In the genomic region with DNA sequence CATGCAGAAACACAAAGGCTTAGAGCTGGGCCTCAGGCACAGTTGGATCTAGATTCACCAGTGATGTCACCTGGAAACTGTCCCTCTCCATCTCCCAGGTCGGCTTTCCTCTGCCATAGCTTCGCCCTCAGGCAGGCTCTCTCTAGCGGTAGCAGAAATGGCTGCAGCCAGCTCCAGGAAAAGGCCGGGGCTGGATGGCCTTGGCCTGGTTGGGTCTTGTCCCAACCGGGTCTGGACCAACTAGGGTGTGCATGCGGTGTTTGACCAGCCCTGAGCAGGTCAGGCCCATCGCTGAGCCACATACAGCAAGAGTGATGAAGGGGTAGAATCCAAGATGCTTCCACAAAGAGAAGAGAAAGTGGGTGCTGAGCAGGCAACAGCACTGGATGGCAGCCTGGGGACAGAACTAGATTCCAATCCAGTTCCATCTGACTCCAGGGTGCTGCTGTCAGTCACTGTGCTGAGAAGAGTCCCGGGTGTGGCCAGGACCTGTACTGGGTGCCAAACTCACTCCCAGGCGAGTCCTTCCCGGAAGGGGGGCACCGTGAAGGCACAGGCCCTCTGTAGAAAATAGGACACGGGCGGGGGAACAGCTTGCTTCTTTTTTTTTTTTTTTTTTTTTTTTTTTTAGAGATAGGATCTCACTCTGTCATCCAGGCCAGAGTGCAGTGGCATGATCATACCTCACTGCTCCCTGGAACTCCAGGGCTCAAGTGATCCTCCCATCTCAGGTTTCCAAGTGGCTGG, we compare ENCODE assay signal across 17 cellular contexts. TPM values are rescaled to one million over a fixed set of nuclear protein-coding genes. Genes with fewer than 3 reads are reported as not detected.
DNase-seq lines count a peak whose midpoint lies in the region; ATAC-seq and TF ChIP-seq lines count a peak whose summit lies in the region.
"Had no signal": no experiment of that assay in that cellular context is flagged by ENCODE, and none has a peak within 500 bp of the region (broad histone marks: within the 10 kb centered on the region; RNA-seq: fewer than 3 reads in every experiment).

No MANE protein-coding gene starts in this region.

- H3K27me3 ChIP-seq in heart right ventricle (peaks cover 0 to 12% (median 0%) of the 10 kb centered on the region in 7 donors), adrenal gland (no peaks in the 10 kb centered on the region), thyroid gland (no peaks in the 10 kb centered on the region)
- H3K27me3 ChIP-seq: heart left ventricle, right atrium auricular region, tibial artery had no signal

- H3K9me3 Mint-ChIP-seq in activated T-helper 2 cell treated with anti-CD3 and anti-CD28 coated beads, Interferon-gamma antibody, Interleukin-2, Interleukin-4, amounts not matched to agents 10 μg/mL and 5 μg/mL and 100 μg/mL, durations not matched to agents 14 hours and 24 hours and 36 hours: peaks cover 11% of the 10 kb centered on the region

- H3K27ac ChIP-seq in heart right ventricle (no peak overlapping the region), adrenal gland (peak overlapping the region in 3 of 5 donors; percentile 4 to 82 (median 66)), thyroid gland (peak overlapping the region in 2 of 3 donors; percentile 64 to 65)
- H3K27ac ChIP-seq: heart left ventricle, right atrium auricular region, tibial artery had no signal

- peaks cover 0 to 11% (median 0%) of the 10 kb centered on the region in 11 donors for H3K9me3 ChIP-seq in heart right ventricle
- no peaks in the 10 kb centered on the region for H3K9me3 ChIP-seq in adrenal gland (replicated peaks in 1 of 3)
- H3K9me3 ChIP-seq in thyroid gland: no peaks in the 10 kb centered on the region
- H3K9me3 ChIP-seq: right atrium auricular region, tibial artery had no signal

- H3K36me3 ChIP-seq in heart right ventricle (no peaks in the 10 kb centered on the region), adrenal gland (replicated peaks in 1 of 2) (no peaks in the 10 kb centered on the region), thyroid gland (no peaks in the 10 kb centered on the region)
- H3K36me3 ChIP-seq: heart left ventricle, right atrium auricular region, tibial artery had no signal

- no peak for ATAC-seq in Right ventricle myocardium inferior
- no peak for ATAC-seq in heart right ventricle
- peak; percentile 95 for ATAC-seq in left lobe of liver
- no peak for ATAC-seq in GM19463 (IDR thresholded peaks at IDR 0.05; ENCODE audit: unreplicated experiment)
- ATAC-seq: CD8-positive, alpha-beta T cell; GM12878; heart left ventricle; left ventricle myocardium superior; naive thymus-derived CD8-positive, alpha-beta T cell had no signal

- intact Hi-C loops in Right ventricle myocardium inferior (cut with DNase I) (no loop called here), heart right ventricle (cut with DNase I) (no loop called here), adrenal gland (cut with DNase I) (no loop called here), thyroid gland (cut with DNase I) (no loop called here)
- intact Hi-C loops in activated T-helper 2 cell treated with anti-CD3 and anti-CD28 coated beads, Interferon-gamma antibody, Interleukin-2, Interleukin-4, amounts not matched to agents 10 μg/mL and 5 μg/mL and 100 μg/mL, durations not matched to agents 14 hours and 24 hours and 36 hours (cut with micrococcal nuclease): no loop called here

- H3K27ac Mint-ChIP-seq in activated T-helper 2 cell treated with anti-CD3 and anti-CD28 coated beads, Interferon-gamma antibody, Interleukin-2, Interleukin-4, amounts not matched to agents 10 μg/mL and 5 μg/mL and 100 μg/mL, durations not matched to agents 14 hours and 24 hours and 36 hours: no peak overlapping the region
- H3K27ac Mint-ChIP-seq: CD8-positive, alpha-beta T cell had no signal

- H3K4me3 ChIP-seq in heart right ventricle: no peak overlapping the region
- no peak overlapping the region for H3K4me3 ChIP-seq in adrenal gland
- H3K4me3 ChIP-seq in thyroid gland (replicated peaks in 1 of 3): no peak overlapping the region
- H3K4me3 ChIP-seq: GM12878, heart left ventricle, right atrium auricular region, tibial artery had no signal

- H3K4me1 ChIP-seq in heart right ventricle: peaks cover 5 to 15% (median 10%) of the 10 kb centered on the region in 9 donors
- H3K4me1 ChIP-seq in adrenal gland (replicated peaks in 1 of 2): peaks cover 0 to 4% of the 10 kb centered on the region in 2 donors
- peaks cover 0 to 10% of the 10 kb centered on the region in 2 donors for H3K4me1 ChIP-seq in thyroid gland
- H3K4me1 ChIP-seq: tibial artery had no signal

- peaks cover 3% of the 10 kb centered on the region for H3K4me1 Mint-ChIP-seq in activated T-helper 2 cell treated with anti-CD3 and anti-CD28 coated beads, Interferon-gamma antibody, Interleukin-2, Interleukin-4, amounts not matched to agents 10 μg/mL and 5 μg/mL and 100 μg/mL, durations not matched to agents 14 hours and 24 hours and 36 hours (ENCODE audit: low read depth)

- WGBS in heart right ventricle, 2 donors: 89% methylated on average over 13 of the region's 13 CpGs
- WGBS in adrenal gland, 4 donors: 54 to 61% (median 57%) methylated on average over 12 to 13 of the region's 13 CpGs
- WGBS in thyroid gland, 2 donors: 56 to 58% methylated on average over 12 to 13 of the region's 13 CpGs

- TF ChIP-seq CTCF in heart right ventricle (IDR thresholded peaks at IDR 0.05) (no peak), adrenal gland (IDR thresholded peaks at IDR 0.05) (peak; percentile 35 to 65 (median 50)), thyroid gland (IDR thresholded peaks at IDR 0.05) (no peak)

- H3K36me3 Mint-ChIP-seq in activated T-helper 2 cell treated with anti-CD3 and anti-CD28 coated beads, Interferon-gamma antibody, Interleukin-2, Interleukin-4, amounts not matched to agents 10 μg/mL and 5 μg/mL and 100 μg/mL, durations not matched to agents 14 hours and 24 hours and 36 hours (ENCODE audit: low read depth): peaks cover 3% of the 10 kb centered on the region
- H3K36me3 Mint-ChIP-seq: CD8-positive, alpha-beta T cell; naive thymus-derived CD8-positive, alpha-beta T cell had no signal

- DNase-seq in Right ventricle myocardium inferior (ENCODE audit: missing footprints): peak; percentile 62
- no peak for DNase-seq in heart right ventricle
- DNase-seq in adrenal gland: peak; percentile 72 to 88 (median 84)
- peak; percentile 85 for DNase-seq in left lobe of liver (ENCODE audit: low spot score)
- peak; percentile 64 to 67 for DNase-seq in thyroid gland
- DNase-seq in NCI-H774 (lab: John Stamatoyannopoulos, UW): no peak
- no peak for DNase-seq in activated T-helper 2 cell treated with anti-CD3 and anti-CD28 coated beads, Interferon-gamma antibody, Interleukin-2, Interleukin-4, amounts not matched to agents 10 μg/mL and 5 μg/mL and 100 μg/mL, durations not matched to agents 14 hours and 24 hours and 36 hours (ENCODE audit: low spot score)
- DNase-seq: CD8-positive, alpha-beta T cell; heart left ventricle; left ventricle myocardium superior; naive thymus-derived CD8-positive, alpha-beta T cell; NCI-H2081; stimulated activated CD8-positive, alpha-beta memory T cell treated with anti-CD3 and anti-CD28 coated beads, Interleukin-4, amount 100 ng/mL, for 48 hours; tibial artery had no signal

- H3K4me3 Mint-ChIP-seq in activated T-helper 2 cell treated with anti-CD3 and anti-CD28 coated beads, Interferon-gamma antibody, Interleukin-2, Interleukin-4, amounts not matched to agents 10 μg/mL and 5 μg/mL and 100 μg/mL, durations not matched to agents 14 hours and 24 hours and 36 hours (ENCODE audit: low read depth): no peak overlapping the region
- H3K4me3 Mint-ChIP-seq: CD8-positive, alpha-beta T cell; naive thymus-derived CD8-positive, alpha-beta T cell had no signal

- peaks cover 17% of the 10 kb centered on the region for H3K27me3 Mint-ChIP-seq in activated T-helper 2 cell treated with anti-CD3 and anti-CD28 coated beads, Interferon-gamma antibody, Interleukin-2, Interleukin-4, amounts not matched to agents 10 μg/mL and 5 μg/mL and 100 μg/mL, durations not matched to agents 14 hours and 24 hours and 36 hours (ENCODE audit: low read depth)

- TF ChIP-seq POLR2A in adrenal gland (IDR thresholded peaks at IDR 0.05) (no peak), thyroid gland (IDR thresholded peaks at IDR 0.05) (no peak)

RNA-seq across cellular contexts. Expression of a gene that starts 51.8 kb away (rescaled TPM):
- total RNA-seq in Right ventricle myocardium inferior (12.2 TPM), heart right ventricle (100 to 1,000 TPM in 2 of 10 donors, 10 to 100 TPM in 6, 1 to 10 TPM in 2; 7.7 to 189 (median 17.0) TPM), adrenal gland (100 to 1,000 TPM in 3 of 8 donors, 10 to 100 TPM in 3, 1 to 10 TPM in 2; 5.3 to 114 (median 60.3) TPM), left lobe of liver (2.7 TPM), thyroid gland (100 to 1,000 TPM in 1 of 4 donors, 10 to 100 TPM in 2, 1 to 10 TPM in 1; 9.2 to 110 (median 33.3) TPM)
- polyA plus RNA-seq in heart right ventricle (10 to 100 TPM; 13.5 to 30.2 TPM), adrenal gland (10 to 100 TPM in 2 of 3 donors, 1 to 10 TPM in 1; 4.8 to 96.5 (median 15.4) TPM)
- total RNA-seq in activated T-helper 2 cell treated with anti-CD3 and anti-CD28 coated beads, Interferon-gamma antibody, Interleukin-2, Interleukin-4, amounts not matched to agents 10 μg/mL and 5 μg/mL and 100 μg/mL, durations not matched to agents 14 hours and 24 hours and 36 hours: 93.5 and 99.8 TPM in 2 replicates

Comparison
In these comparisons a context has a peak if more than half of its experiments do, and no peak if none do; other contexts are left out.
1. DNase-seq: peak in Right ventricle myocardium inferior (single experiment), adrenal gland (7 of 7), left lobe of liver (single experiment) and thyroid gland (2 of 2); none in heart right ventricle (0 of 2), NCI-H774 (single experiment) and activated T-helper 2 cell treated with anti-CD3 and anti-CD28 coated beads, Interferon-gamma antibody, Interleukin-2, Interleukin-4, amounts not matched to agents 10 μg/mL and 5 μg/mL and 100 μg/mL, durations not matched to agents 14 hours and 24 hours and 36 hours (single experiment).
2. H3K27ac ChIP-seq: peak in adrenal gland (3 of 5) and thyroid gland (2 of 3); none in heart right ventricle (0 of 10).
3. CTCF ChIP-seq: peak in adrenal gland (6 of 6); none in heart right ventricle (0 of 9) and thyroid gland (0 of 6).